In genomic region chr6:90411292-90411781, GRCh38 we compare ENCODE assay signal across 9 cellular contexts.
DNase-seq lines count a peak whose midpoint lies in the region; ATAC-seq, FAIRE-seq and TF ChIP-seq lines count a peak whose summit lies in the region.
"Had no signal": no experiment of that assay in that cellular context is flagged by ENCODE, and none has a peak within 500 bp of the region (broad histone marks: within the 10 kb centered on the region; RNA-seq: fewer than 3 reads in every experiment).

No MANE protein-coding gene starts in this region.

- TF ChIP-seq POLR2A in transverse colon (IDR thresholded peaks at IDR 0.05): no peak

- intact Hi-C loops in CD4-positive, alpha-beta T cell (cut with DNase I, micrococcal nuclease): loop anchor here in 1 of 2 experiments (5.0 kb wide), 2 partner anchors 51 to 66 kb away; no protein-coding TSS in a partner anchor
- intact Hi-C loops in pancreas (cut with DNase I) (no loop called here), kidney (cut with DNase I) (no loop called here), transverse colon (cut with DNase I; ENCODE audit: low total_unique reads) (no loop called here)

- FAIRE-seq in pancreas (lab: Jason Lieb, UNC) (no peak), kidney (lab: Jason Lieb, UNC) (no peak)

- H3K27me3 ChIP-seq in CD4-positive, alpha-beta T cell (ENCODE audit: control insufficient read depth, insufficient read depth, low read length): no peaks in the 10 kb centered on the region
- H3K27me3 ChIP-seq in pancreas (no peaks in the 10 kb centered on the region), transverse colon (no peaks in the 10 kb centered on the region)

- POLR2A ChIA-PET in CD4-positive, alpha-beta T cell (lab: Charles Lee): interaction anchor here (1.4 to 3.8 kb wide), 2 partner anchors 9 to 14 kb away, joined by 6 to 29 read pairs; no protein-coding TSS in a partner anchor

- H3K36me3 ChIP-seq in pancreas (no peaks in the 10 kb centered on the region), kidney (ENCODE audit: control insufficient read depth in 1 of 2, insufficient read depth in 2 of 2, low read length in 2 of 2) (no peaks in the 10 kb centered on the region), transverse colon (no peaks in the 10 kb centered on the region)

- peaks cover 5% of the 10 kb centered on the region for H3K27me3 Mint-ChIP-seq in CD4-positive, alpha-beta T cell

- H3K27ac ChIP-seq in CD4-positive, alpha-beta T cell (ENCODE audit: low read depth, low read length): no peak overlapping the region
- H3K27ac ChIP-seq in pancreas (no peak overlapping the region), kidney (ENCODE audit: low read depth in 2 of 2, low read length in 2 of 2) (no peak overlapping the region), transverse colon (no peak overlapping the region)

- no peaks in the 10 kb centered on the region for H3K9me3 ChIP-seq in CD4-positive, alpha-beta T cell (ENCODE audit: control insufficient read depth, low read length)
- H3K9me3 ChIP-seq in pancreas (no peaks in the 10 kb centered on the region), kidney (ENCODE audit: control insufficient read depth in 1 of 2, low read length in 2 of 2) (no peaks in the 10 kb centered on the region), transverse colon (no peaks in the 10 kb centered on the region)

- H3K9ac ChIP-seq in kidney (ENCODE audit: low read length in 2 of 2): no peak overlapping the region

- in situ Hi-C loops in transverse colon (cut with MboI; ENCODE audit: low pct_ligation_motif_present in 1 of 4, low pct_unique_long_range_greater_than_20kb in 1 of 4, low sequenced_read_pairs in 3 of 4): no loop called here

- TF ChIP-seq CTCF in CD4-positive, alpha-beta T cell (IDR thresholded peaks at IDR 0.05): no peak
- no peak for TF ChIP-seq CTCF in pancreas (IDR thresholded peaks at IDR 0.05)
- TF ChIP-seq CTCF in kidney (IDR thresholded peaks at IDR 0.05; ENCODE audit: borderline replicate concordance, extremely low read depth, insufficient read depth): no peak
- TF ChIP-seq CTCF in transverse colon (IDR thresholded peaks at IDR 0.05): no peak

- no peak for TF ChIP-seq EP300 in transverse colon (IDR thresholded peaks at IDR 0.05; ENCODE audit: low read depth)

- H3K27ac Mint-ChIP-seq in CD4-positive, alpha-beta T cell: peak overlapping the region; percentile 90

- H3K4me3 ChIP-seq in pancreas (no peak overlapping the region), kidney (ENCODE audit: low read length in 2 of 2) (no peak overlapping the region), transverse colon (no peak overlapping the region)

- peaks cover 6% of the 10 kb centered on the region for H3K36me3 Mint-ChIP-seq in CD4-positive, alpha-beta T cell (ENCODE audit: low read depth)

- DNase-seq in CD4-positive, alpha-beta T cell: peak in 9 of 10 experiments; percentile 35 to 58 (median 43)
- peak; percentile 43 for DNase-seq in activated CD8-positive, alpha-beta memory T cell treated with anti-CD3 and anti-CD28 coated beads, Interleukin-2, amount 50 U/mL, for 4 hours
- DNase-seq in pancreas: no peak
- DNase-seq in kidney: no peak
- no peak for DNase-seq in transverse colon
- DNase-seq in NCI-H82 (lab: John Stamatoyannopoulos, UW): no peak
- DNase-seq: DND-41 had no signal

- peaks cover 39% of the 10 kb centered on the region for H3K4me1 Mint-ChIP-seq in CD4-positive, alpha-beta T cell (ENCODE audit: low read depth)

- no peak overlapping the region for H3K4me3 Mint-ChIP-seq in CD4-positive, alpha-beta T cell

- H3K4me1 ChIP-seq in pancreas: no peaks in the 10 kb centered on the region
- peaks cover 0 to 2% of the 10 kb centered on the region in 2 donors for H3K4me1 ChIP-seq in kidney (ENCODE audit: control insufficient read depth in 1 of 2, insufficient read depth in 1 of 2, low read depth in 1 of 2, low read length in 2 of 2)
- H3K4me1 ChIP-seq in transverse colon: peaks cover 0 to 7% (median 0%) of the 10 kb centered on the region in 4 donors

- no peaks in the 10 kb centered on the region for H3K9me3 Mint-ChIP-seq in CD4-positive, alpha-beta T cell

- ATAC-seq in CD4-positive, alpha-beta T cell (ENCODE audit: poor library complexity): peak; percentile 73
- ATAC-seq in GM21367 (IDR thresholded peaks at IDR 0.05; ENCODE audit: unreplicated experiment): peak; percentile 85
- ATAC-seq in HG03520 (IDR thresholded peaks at IDR 0.05; ENCODE audit: unreplicated experiment): peak; percentile 91
- ATAC-seq in pancreas: peak in 3 of 4 donors; percentile 44 to 73 (median 51)

- WGBS in pancreas, 2 donors: 64 to 78% methylated on average over 7 of the region's 7 CpGs
- 51 to 65% methylated on average over 6 to 7 of the region's 7 CpGs for WGBS in transverse colon (ENCODE audit: low coverage in 1 of 2), 2 donors

- CTCF ChIA-PET in CD4-positive, alpha-beta T cell (lab: Charles Lee): interaction anchor here (0.6 to 4.0 kb wide), 8 partner anchors 12 to 471 kb away, joined by 3 to 21 read pairs (median 3); no protein-coding TSS in a partner anchor

Comparison
In these comparisons a context has a peak if more than half of its experiments do, and no peak if none do; other contexts are left out.
1. DNase-seq: peak in CD4-positive, alpha-beta T cell (9 of 10) and activated CD8-positive, alpha-beta memory T cell treated with anti-CD3 and anti-CD28 coated beads, Interleukin-2, amount 50 U/mL, for 4 hours (single experiment); none in pancreas (0 of 6), kidney (single experiment), transverse colon (single experiment) and NCI-H82 (single experiment).
2. Peak in every context shown above with its lines, with median percentiles within 50 percentile points of each other: ATAC-seq.